Comparison of ENCODE assay signal across 8 cellular contexts in the genomic region with DNA sequence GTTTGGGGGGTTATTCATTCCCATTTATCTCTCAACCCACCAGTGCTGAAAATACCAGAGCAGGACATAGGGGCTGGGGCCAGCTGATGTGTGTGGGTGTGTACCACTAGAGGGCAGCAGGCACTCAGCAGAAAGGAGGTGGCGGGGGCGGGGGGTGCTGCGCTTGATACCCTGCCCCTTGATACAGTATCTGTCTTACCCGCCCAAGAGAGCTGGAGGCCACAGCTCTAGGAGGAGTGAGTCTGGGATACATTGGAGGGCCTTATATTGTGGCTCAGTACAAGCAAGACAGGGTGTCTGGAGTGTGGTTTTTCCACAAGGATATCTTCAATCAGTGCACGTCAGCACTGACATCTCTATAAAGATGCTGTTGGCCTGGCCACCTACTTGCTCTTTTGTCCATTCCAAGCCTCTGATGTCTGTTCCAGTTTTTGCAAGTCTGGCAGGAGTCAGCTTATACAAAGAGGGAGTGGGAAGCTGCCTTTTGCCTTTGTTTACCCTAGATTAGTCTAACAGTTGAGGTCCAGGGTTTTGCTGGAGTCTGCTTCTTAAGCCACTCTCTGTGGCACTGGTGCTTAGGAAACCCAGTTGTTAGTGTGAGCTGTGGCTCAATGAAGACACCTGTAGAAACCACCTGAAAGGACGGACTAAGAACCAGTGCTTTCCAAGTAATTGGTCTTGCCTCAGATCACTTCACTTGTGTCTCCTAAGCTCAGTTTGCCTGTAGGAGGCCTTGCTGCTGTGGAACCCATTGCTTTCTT. TPM values are rescaled to one million over a fixed set of nuclear protein-coding genes. Genes with fewer than 3 reads are reported as not detected.
DNase-seq lines count a peak whose midpoint lies in the region; ATAC-seq and TF ChIP-seq lines count a peak whose summit lies in the region.

No MANE protein-coding gene starts in this region.

- H3K27ac ChIP-seq in CD4-positive, CD25-positive, alpha-beta regulatory T cell (ENCODE audit: insufficient read depth, low read length, poor library complexity, severe bottlenecking) = peak overlapping the region; percentile 82

- H3K9me3 ChIP-seq in CD4-positive, CD25-positive, alpha-beta regulatory T cell (ENCODE audit: control insufficient read depth in 2 of 2, low read length in 2 of 2) = no peaks in the 10 kb centered on the region

- peaks cover 0 to 3% (median 0%) of the 10 kb centered on the region in 7 donors for H3K9me3 Mint-ChIP-seq in CD4-positive, CD25-positive, alpha-beta regulatory T cell
- H3K9me3 Mint-ChIP-seq in T-helper 2 cell treated with Interferon-gamma antibody and Interleukin-4, amounts not matched to agents 5 μg/mL and 100 μg/mL, for 36 hours = no peaks in the 10 kb centered on the region

- no peak overlapping the region for H3K4me3 ChIP-seq in CD4-positive, CD25-positive, alpha-beta regulatory T cell (ENCODE audit: low read depth, low read length)
- H3K4me3 ChIP-seq in HFF-Myc (replicated peaks; ENCODE audit: low read depth, low read length) = no peak overlapping the region

- ATAC-seq in CD4-positive, CD25-positive, alpha-beta regulatory T cell (ENCODE audit: low read depth in 2 of 2) = no peak
- ATAC-seq in GM21526 (IDR thresholded peaks at IDR 0.05; ENCODE audit: low FRiP score, unreplicated experiment) = no peak
- ATAC-seq in GM18907 (IDR thresholded peaks at IDR 0.05; ENCODE audit: unreplicated experiment) = no peak

- peak; percentile 84 for TF ChIP-seq CTCF in HFF-Myc (IDR thresholded peaks at IDR 0.05; ENCODE audit: low read depth, low read length, missing control alignments)

- DNase-seq in CD4-positive, CD25-positive, alpha-beta regulatory T cell = peak; percentile 51 to 72 (median 53)
- DNase-seq in HFF-Myc (ENCODE audit: extremely low read depth, low read depth) = no peak
- peak; percentile 54 for DNase-seq in T-helper 2 cell treated with Interferon-gamma antibody and Interleukin-4, amounts not matched to agents 5 μg/mL and 100 μg/mL, for 36 hours (ENCODE audit: low spot score)
- DNase-seq in central memory CD4-positive, alpha-beta T cell = peak; percentile 51
- DNase-seq in kidney glomerular epithelial cell (lab: John Stamatoyannopoulos, UW) = peak; percentile 19
- DNase-seq in stimulated activated CD4-positive, alpha-beta T cell treated with anti-CD3 and anti-CD28 coated beads, Interleukin-4, amount 100 ng/mL, for 48 hours (ENCODE audit: low read depth in 2 of 2) = peak; percentile 34 to 47

- H3K27me3 ChIP-seq in CD4-positive, CD25-positive, alpha-beta regulatory T cell (ENCODE audit: control insufficient read depth, insufficient read depth, low read length) = no peaks in the 10 kb centered on the region

- H3K27me3 Mint-ChIP-seq in CD4-positive, CD25-positive, alpha-beta regulatory T cell = peaks cover 4% of the 10 kb centered on the region
- no peaks in the 10 kb centered on the region for H3K27me3 Mint-ChIP-seq in T-helper 2 cell treated with Interferon-gamma antibody and Interleukin-4, amounts not matched to agents 5 μg/mL and 100 μg/mL, for 36 hours (ENCODE audit: low read depth)

- H3K27ac Mint-ChIP-seq in CD4-positive, CD25-positive, alpha-beta regulatory T cell = peak overlapping the region in 2 of 3 donors; percentile 54 to 83
- H3K27ac Mint-ChIP-seq in T-helper 2 cell treated with Interferon-gamma antibody and Interleukin-4, amounts not matched to agents 5 μg/mL and 100 μg/mL, for 36 hours = peak overlapping the region; percentile 45

- H3K4me3 Mint-ChIP-seq in CD4-positive, CD25-positive, alpha-beta regulatory T cell = peak overlapping the region in 3 of 4 donors; percentile 50 to 92 (median 81)
- H3K4me3 Mint-ChIP-seq in T-helper 2 cell treated with Interferon-gamma antibody and Interleukin-4, amounts not matched to agents 5 μg/mL and 100 μg/mL, for 36 hours = no peak overlapping the region

- peaks cover 62% of the 10 kb centered on the region for H3K4me1 ChIP-seq in CD4-positive, CD25-positive, alpha-beta regulatory T cell (ENCODE audit: control insufficient read depth, insufficient read depth, low read length, poor library complexity, severe bottlenecking)

- peaks cover 12 to 78% (median 37%) of the 10 kb centered on the region in 4 donors for H3K4me1 Mint-ChIP-seq in CD4-positive, CD25-positive, alpha-beta regulatory T cell
- peaks cover 46% of the 10 kb centered on the region for H3K4me1 Mint-ChIP-seq in T-helper 2 cell treated with Interferon-gamma antibody and Interleukin-4, amounts not matched to agents 5 μg/mL and 100 μg/mL, for 36 hours (ENCODE audit: low read depth)

- peaks cover 14% of the 10 kb centered on the region for H3K36me3 Mint-ChIP-seq in CD4-positive, CD25-positive, alpha-beta regulatory T cell
- peaks cover 70% of the 10 kb centered on the region for H3K36me3 Mint-ChIP-seq in T-helper 2 cell treated with Interferon-gamma antibody and Interleukin-4, amounts not matched to agents 5 μg/mL and 100 μg/mL, for 36 hours (ENCODE audit: low read depth)

- peaks cover 33% of the 10 kb centered on the region for H3K36me3 ChIP-seq in CD4-positive, CD25-positive, alpha-beta regulatory T cell (ENCODE audit: control insufficient read depth, insufficient read depth, low read length)

RNA-seq across cellular contexts. Expression of a gene that starts 1.5 kb away (rescaled TPM):
- total RNA-seq in CD4-positive, CD25-positive, alpha-beta regulatory T cell = 28.4 TPM
- 10 to 100 TPM; 10.1 to 14.2 (median 12.0) TPM for polyA plus RNA-seq in CD4-positive, CD25-positive, alpha-beta regulatory T cell

RNA-seq across cellular contexts. Expression of a gene that starts 4.5 kb away (rescaled TPM):
- 33.9 TPM for total RNA-seq in CD4-positive, CD25-positive, alpha-beta regulatory T cell
- 10 to 100 TPM; 34.5 to 55.4 (median 43.5) TPM for polyA plus RNA-seq in CD4-positive, CD25-positive, alpha-beta regulatory T cell
